21 cellular contexts compared by ENCODE assay signal in the genomic region with DNA sequence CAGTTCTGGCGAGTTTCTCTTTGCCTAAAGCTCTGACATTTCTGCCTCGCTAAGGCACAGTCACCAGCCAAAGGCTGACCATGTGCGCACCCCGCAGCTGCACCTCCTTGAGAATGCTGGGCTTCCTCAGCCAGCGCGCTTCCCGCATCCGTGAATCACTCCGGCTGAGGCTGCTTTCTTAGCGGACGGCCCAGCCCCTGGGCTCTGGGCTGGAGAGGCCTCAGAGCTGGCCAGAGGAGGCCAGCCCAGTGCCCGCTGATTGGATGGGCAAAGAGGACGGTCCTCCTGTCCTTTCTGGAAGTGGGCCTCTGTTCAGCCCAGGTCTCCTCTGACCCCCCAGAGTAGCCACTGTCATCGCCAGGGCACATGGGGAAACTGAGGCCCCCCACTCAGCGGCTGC. TPM values are rescaled to one million over a fixed set of nuclear protein-coding genes. Genes with fewer than 3 reads are reported as not detected.
A peak's percentile ranks its signal among the peaks of the same experiment; 100 is the strongest.
DNase-seq lines count a peak whose midpoint lies in the region; ATAC-seq and TF ChIP-seq lines count a peak whose summit lies in the region.
"Had no signal": no experiment of that assay in that cellular context is flagged by ENCODE, and none has a peak within 500 bp of the region (broad histone marks: within the 10 kb centered on the region; RNA-seq: fewer than 3 reads in every experiment).

No MANE protein-coding gene starts in this region.

- H3K4me3 Mint-ChIP-seq in neural progenitor cell = no peak overlapping the region
- H3K4me3 Mint-ChIP-seq: CD8-positive, alpha-beta memory T cell had no signal

- peak; percentile 39 to 88 for DNase-seq in ascending aorta (ENCODE audit: low spot score in 2 of 2)
- DNase-seq in neural progenitor cell (ENCODE audit: low spot score) = peak; percentile 67
- DNase-seq in tibial nerve (ENCODE audit: low spot score in 2 of 2) = no peak
- no peak for DNase-seq in activated CD8-positive, alpha-beta memory T cell treated with anti-CD3 and anti-CD28 coated beads for 24 hours
- DNase-seq in SK-N-DZ (ENCODE audit: low spot score) = no peak
- DNase-seq: CD8-positive, alpha-beta memory T cell; DMS53; GF-D8; KBM-7; NCI-H1092; NCI-H1436 treated with DMSO at 0.1 percent for 48 hours; NCI-H1930; NCI-H2227 treated with DMSO at 0.1 percent for 48 hours; NCI-H510A treated with DMSO at 0.1 percent for 48 hours; NCI-H748 treated with DMSO at 0.1 percent for 48 hours had no signal

- H3K36me3 ChIP-seq in ascending aorta (no peaks in the 10 kb centered on the region), neural progenitor cell (no peaks in the 10 kb centered on the region), tibial nerve (no peaks in the 10 kb centered on the region)

- H3K4me2 ChIP-seq in neural progenitor cell = no peak overlapping the region

- ATAC-seq in GM19463 (IDR thresholded peaks at IDR 0.05; ENCODE audit: unreplicated experiment) = no peak
- ATAC-seq: HCT116, Panc1 had no signal

- H3K9me3 ChIP-seq in ascending aorta = no peaks in the 10 kb centered on the region
- H3K9me3 ChIP-seq in neural progenitor cell (ENCODE audit: low read depth) = no peaks in the 10 kb centered on the region
- no peaks in the 10 kb centered on the region for H3K9me3 ChIP-seq in tibial nerve

- H3K36me3 Mint-ChIP-seq in neural progenitor cell = no peaks in the 10 kb centered on the region
- H3K36me3 Mint-ChIP-seq: CD8-positive, alpha-beta memory T cell had no signal

- H3K4me3 ChIP-seq in ascending aorta = peak overlapping the region in 1 of 2 donors; percentile 29
- no peak overlapping the region for H3K4me3 ChIP-seq in neural progenitor cell
- H3K4me3 ChIP-seq in tibial nerve = no peak overlapping the region

- H3K9me3 Mint-ChIP-seq in neural progenitor cell = peaks cover 3% of the 10 kb centered on the region

- peaks cover 32% of the 10 kb centered on the region for H3F3A ChIP-seq in neural progenitor cell (ENCODE audit: low read depth)

- no peak for TF ChIP-seq POLR2A in tibial nerve (IDR thresholded peaks at IDR 0.05)

- WGBS in tibial nerve, 2 donors = 51 to 62% methylated on average over 12 to 14 of the region's 15 CpGs

- H2AFZ ChIP-seq in neural progenitor cell (replicated peaks) = no peak overlapping the region

- peaks cover 8% of the 10 kb centered on the region for H3K27me3 Mint-ChIP-seq in neural progenitor cell (ENCODE audit: insufficient read depth, low read depth)
- H3K27me3 Mint-ChIP-seq: CD8-positive, alpha-beta memory T cell had no signal

- H3K27ac Mint-ChIP-seq in neural progenitor cell = no peak overlapping the region
- H3K27ac Mint-ChIP-seq: CD8-positive, alpha-beta memory T cell had no signal

- no peaks in the 10 kb centered on the region for H3K27me3 ChIP-seq in ascending aorta
- H3K27me3 ChIP-seq in neural progenitor cell = no peaks in the 10 kb centered on the region
- no peaks in the 10 kb centered on the region for H3K27me3 ChIP-seq in tibial nerve

- no peak overlapping the region for H3K9ac ChIP-seq in neural progenitor cell

- intact Hi-C loops in ascending aorta (cut with DNase I) = loop anchor here (2.0 to 5.0 kb wide), 3 partner anchors 50 to 188 kb away; no protein-coding TSS in a partner anchor

- no peaks in the 10 kb centered on the region for H3K79me2 ChIP-seq in neural progenitor cell (ENCODE audit: low read depth)

- no peaks in the 10 kb centered on the region for H4K20me1 ChIP-seq in neural progenitor cell (ENCODE audit: low read depth)

- TF ChIP-seq CTCF in ascending aorta (IDR thresholded peaks at IDR 0.05) (no peak), neural progenitor cell (IDR thresholded peaks at IDR 0.05) (no peak), tibial nerve (IDR thresholded peaks at IDR 0.05) (no peak)

- peak in 1 of 2 donors; percentile 38 for TF ChIP-seq EP300 in tibial nerve (IDR thresholded peaks at IDR 0.05)

- H3K4me1 Mint-ChIP-seq in neural progenitor cell = peaks cover 65% of the 10 kb centered on the region
- H3K4me1 Mint-ChIP-seq: CD8-positive, alpha-beta memory T cell had no signal

- peaks cover 49 to 94% of the 10 kb centered on the region in 2 donors for H3K4me1 ChIP-seq in ascending aorta
- peaks cover 73% of the 10 kb centered on the region for H3K4me1 ChIP-seq in neural progenitor cell
- peaks cover 0 to 97% (median 40%) of the 10 kb centered on the region in 4 donors for H3K4me1 ChIP-seq in tibial nerve

- peak overlapping the region; percentile 86 to 91 for H3K27ac ChIP-seq in ascending aorta
- peak overlapping the region; percentile 84 for H3K27ac ChIP-seq in cingulate gyrus (ENCODE audit: low read depth, low read length)
- peak overlapping the region; percentile 80 for H3K27ac ChIP-seq in neural progenitor cell
- H3K27ac ChIP-seq in tibial nerve = peak overlapping the region; percentile 58 to 94 (median 74)
- H3K27ac ChIP-seq: C4-2B had no signal

RNA-seq across cellular contexts. Expression of a gene that starts 56.1 kb away (rescaled TPM):
- total RNA-seq in ascending aorta (84.2 TPM), neural progenitor cell (ENCODE audit: low replicate concordance) (1.9 and 2.0 TPM in 2 replicates), tibial nerve (10 to 100 TPM in 3 of 4 donors, 1 to 10 TPM in 1; 5.9 to 41.7 (median 11.2) TPM)
- not detected in 2 replicates for polyA plus RNA-seq in SK-N-DZ (2014; cell fraction: cytosol; rRNA removed)
- not detected in 2 replicates for polyA plus RNA-seq in SK-N-DZ (2014; cell fraction: nucleus; rRNA removed)
- total RNA-seq: CD8-positive, alpha-beta memory T cell; HT1080 had no signal
- polyA plus RNA-seq: CD8-positive, alpha-beta memory T cell had no signal

Comparison
In these comparisons a context has a peak if more than half of its experiments do, and no peak if none do; other contexts are left out.
1. DNase-seq: peak in ascending aorta (2 of 2) and neural progenitor cell (single experiment); none in tibial nerve (0 of 2), activated CD8-positive, alpha-beta memory T cell treated with anti-CD3 and anti-CD28 coated beads for 24 hours (single experiment) and SK-N-DZ (single experiment).
2. Peak in every context shown above with its lines, with median percentiles within 50 percentile points of each other: H3K27ac ChIP-seq.